Comparison of ENCODE assay signal across 9 cellular contexts in genomic region chr16:88941051-88941932, GRCh38. TPM values are rescaled to one million over a fixed set of nuclear protein-coding genes. Genes with fewer than 3 reads are reported as not detected.
DNase-seq lines count a peak whose midpoint lies in the region; ATAC-seq and TF ChIP-seq lines count a peak whose summit lies in the region.
"Had no signal": no experiment of that assay in that cellular context is flagged by ENCODE, and none has a peak within 500 bp of the region (broad histone marks: within the 10 kb centered on the region; RNA-seq: fewer than 3 reads in every experiment).

No MANE protein-coding gene starts in this region.

- H2BK120ac ChIP-seq in neuronal stem cell (ENCODE audit: low read depth, low read length) = no peak overlapping the region

- no peak overlapping the region for H3K4ac ChIP-seq in neuronal stem cell (ENCODE audit: low read length)

- peaks cover 26% of the 10 kb centered on the region for H3K27me3 ChIP-seq in colonic mucosa
- H3K27me3 ChIP-seq in neuronal stem cell (ENCODE audit: control insufficient read depth in 3 of 3, insufficient read depth in 3 of 3, low read depth in 1 of 3, low read length in 3 of 3) = peaks cover 11 to 81% (median 35%) of the 10 kb centered on the region in 3 experiments

- H3K23ac ChIP-seq in neuronal stem cell (ENCODE audit: low read depth, low read length, poor library complexity) = no peak overlapping the region

- H3K4me1 ChIP-seq in colonic mucosa = peaks cover 6% of the 10 kb centered on the region
- peaks cover 0 to 10% of the 10 kb centered on the region in 2 donors for H3K4me1 ChIP-seq in neuronal stem cell (ENCODE audit: control insufficient read depth in 2 of 2, insufficient read depth in 1 of 2, low read depth in 1 of 2, low read length in 2 of 2)

- no CpG with 5 or more reads among the region's 132 CpGs for WGBS in neuronal stem cell (ENCODE audit: extremely low coverage in 2 of 2, insufficient read length in 2 of 2, insufficient replicate concordance in 1 of 2), 2 donors

- peak overlapping the region; percentile 90 for H3K18ac ChIP-seq in neuronal stem cell (ENCODE audit: low read length)

- DNase-seq in GM13977 (ENCODE audit: low spot score) (peak; percentile 87), colonic mucosa (no peak), neuronal stem cell (ENCODE audit: low spot score) (no peak), SKM-1 treated with dmso at 0.1 percent for 144 hours (lab: John Stamatoyannopoulos, UW; ENCODE audit: unreplicated experiment) (no peak), occipital lobe (lab: John Stamatoyannopoulos, UW) (no peak), NCI-H2081 treated with DMSO at 0.1 percent for 48 hours (lab: John Stamatoyannopoulos, UW) (no peak)
- DNase-seq in activated effector memory CD4-positive, alpha-beta T cell treated with Interleukin-2 at 50 U/mL for 16 hours = no peak

- peak overlapping the region in 1 of 2 donors; percentile 70 for H3K9ac ChIP-seq in colonic mucosa (ENCODE audit: low read depth in 2 of 2, low read length in 2 of 2)
- H3K9ac ChIP-seq in neuronal stem cell (ENCODE audit: low read depth, low read length, poor library complexity) = peak overlapping the region; percentile 84

- peak overlapping the region; percentile 47 for H3K4me3 ChIP-seq in colonic mucosa
- peak overlapping the region; percentile 8 to 83 for H3K4me3 ChIP-seq in neuronal stem cell (ENCODE audit: low read length in 2 of 2)

- peak; percentile 41 for ATAC-seq in HG02763 (IDR thresholded peaks at IDR 0.05; ENCODE audit: unreplicated experiment)

- peaks cover 2% of the 10 kb centered on the region for H3K79me1 ChIP-seq in neuronal stem cell (ENCODE audit: low read depth, low read length)

- no peaks in the 10 kb centered on the region for H3K9me3 ChIP-seq in colonic mucosa
- H3K9me3 ChIP-seq in neuronal stem cell (replicated peaks in 1 of 2; ENCODE audit: control insufficient read depth in 2 of 2, insufficient read depth in 1 of 2, low read depth in 1 of 2, low read length in 2 of 2) = no peaks in the 10 kb centered on the region

- no peak overlapping the region for H2AK5ac ChIP-seq in neuronal stem cell (ENCODE audit: low read depth, low read length)

- H2BK5ac ChIP-seq in neuronal stem cell (ENCODE audit: low read length) = no peak overlapping the region

- H3K4me2 ChIP-seq in neuronal stem cell (ENCODE audit: insufficient read depth, low read length, poor library complexity, severe bottlenecking) = peak overlapping the region; percentile 93

- H3K14ac ChIP-seq in neuronal stem cell (ENCODE audit: low read length) = no peak overlapping the region

- intact Hi-C loops in colonic mucosa (cut with DNase I) = loop anchor here (5.0 kb wide), 2 partner anchors 226 to 276 kb away; partner anchors contain the start of gene ZNF778

- H3K36me3 ChIP-seq in colonic mucosa (no peaks in the 10 kb centered on the region), neuronal stem cell (replicated peaks in 1 of 2; ENCODE audit: control insufficient read depth in 2 of 2, insufficient read depth in 2 of 2, low read length in 2 of 2) (no peaks in the 10 kb centered on the region)

- TF ChIP-seq CTCF in GM13977 (IDR thresholded peaks at IDR 0.05; ENCODE audit: extremely low read depth, insufficient read depth, missing control alignments) = peak; percentile 21
- no peak for TF ChIP-seq CTCF in colonic mucosa (IDR thresholded peaks at IDR 0.05)

- peak overlapping the region; percentile 76 for H2AFZ ChIP-seq in neuronal stem cell (ENCODE audit: low read length)

- H2BK15ac ChIP-seq in neuronal stem cell (ENCODE audit: low read length) = peak overlapping the region; percentile 87

- no peak overlapping the region for H4K8ac ChIP-seq in neuronal stem cell (ENCODE audit: low read depth, low read length)

- H4K91ac ChIP-seq in neuronal stem cell (ENCODE audit: low read depth, low read length, poor library complexity) = no peak overlapping the region

- no peak overlapping the region for H2BK12ac ChIP-seq in neuronal stem cell (ENCODE audit: low read length)

- H3K27ac ChIP-seq in colonic mucosa (no peak overlapping the region), neuronal stem cell (replicated peaks; ENCODE audit: low read length) (no peak overlapping the region)

- in situ Hi-C loops in GM13977 (cut with MboI; ENCODE audit: low pct_unique_long_range_greater_than_20kb, low sequenced_read_pairs, unreplicated experiment) = no loop called here

RNA-seq across cellular contexts. Expression of gene CBFA2T3, which starts 35.7 kb away (rescaled TPM):
- 10 to 100 TPM; 10.1 to 10.5 TPM for total RNA-seq in colonic mucosa
- 8.3 TPM for polyA plus RNA-seq in neuronal stem cell (2013, experiment 1 of 2)
- polyA plus RNA-seq in neuronal stem cell (2013, experiment 2 of 2) = 8.0 TPM
- 1.9 TPM for total RNA-seq in occipital lobe
- total RNA-seq: LHCN-M2 had no signal
